ENCODE assay signal across 8 cellular contexts in the genomic region with DNA sequence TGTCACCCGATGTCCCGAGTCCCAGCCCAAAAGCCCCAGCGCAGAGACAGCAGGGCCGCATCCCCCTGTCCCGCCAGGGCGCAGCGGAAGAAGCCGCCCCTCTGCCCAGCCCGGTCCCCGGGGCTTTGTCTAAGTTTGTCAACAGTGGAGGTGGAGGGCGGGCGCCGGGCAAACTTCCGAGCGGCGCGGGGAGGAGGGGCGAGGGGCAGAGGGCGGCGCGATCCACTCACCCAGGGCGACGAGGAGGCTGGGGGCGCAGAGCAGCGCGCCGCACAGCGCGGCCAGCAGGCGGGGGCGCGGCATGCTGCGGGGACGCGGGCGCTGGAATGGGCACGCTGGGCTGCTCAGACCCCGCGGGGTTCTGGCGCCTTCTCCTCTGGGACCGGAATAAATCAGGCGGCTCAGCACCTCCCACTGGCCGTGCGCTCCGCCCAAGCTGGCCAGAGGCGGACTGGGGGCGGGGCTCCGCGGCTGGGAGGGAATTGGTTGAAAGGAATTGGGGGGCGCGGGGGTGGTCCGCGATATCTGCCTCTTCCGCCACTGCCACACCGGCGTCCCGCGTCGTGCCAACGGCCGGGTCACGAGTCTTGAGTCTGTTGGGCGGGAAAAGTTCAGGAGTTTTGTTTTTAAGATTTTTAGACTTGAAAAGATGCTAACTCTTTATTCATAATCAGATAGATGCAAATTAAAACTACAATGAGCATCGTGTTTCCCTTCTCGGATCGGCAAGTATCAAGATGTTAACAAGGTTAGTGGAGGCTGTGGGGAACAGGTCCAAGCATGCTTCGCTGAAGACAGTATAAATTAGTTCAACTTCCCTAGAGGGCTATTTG. TPM values are rescaled to one million over a fixed set of nuclear protein-coding genes. Genes with fewer than 3 reads are reported as not detected.
A peak's percentile ranks its signal among the peaks of the same experiment; 100 is the strongest.
DNase-seq lines count a peak whose midpoint lies in the region; ATAC-seq lines count a peak whose summit lies in the region.

MFGE8 (minus strand) TSS at position 363 of the 833 bp plus-strand sequence; CDS start at position 303, 60 bp downstream.

- H4K91ac ChIP-seq in mesenchymal stem cell (ENCODE audit: low read length): peak within 1 kb of the TSS; percentile 87

- under 1% methylated on average over 42 of the region's 67 CpGs for WGBS in mesenchymal stem cell

- peaks cover 5% of the 10 kb centered on the region for H3K36me3 Mint-ChIP-seq in effector memory CD8-positive, alpha-beta T cell (ENCODE audit: insufficient read depth)

- H2BK120ac ChIP-seq in mesenchymal stem cell (ENCODE audit: low read depth, low read length): peak within 1 kb of the TSS; percentile 77

- peak within 1 kb of the TSS; percentile 70 to 99 for H2BK12ac ChIP-seq in mesenchymal stem cell (ENCODE audit: low read length in 2 of 2)

- peak; percentile 24 for DNase-seq in DMS79 treated with DMSO at 0.1 percent for 48 hours (lab: John Stamatoyannopoulos, UW)
- no peak for DNase-seq in DMS79 (lab: John Stamatoyannopoulos, UW)
- peak; percentile 20 for DNase-seq in NCI-H748 treated with DMSO at 0.1 percent for 48 hours (lab: John Stamatoyannopoulos, UW)
- DNase-seq in activated CD8-positive, alpha-beta memory T cell treated with anti-CD3 and anti-CD28 coated beads for 4 hours (ENCODE audit: low read depth in 2 of 2): peak; percentile 33
- DNase-seq in effector memory CD8-positive, alpha-beta T cell: peak; percentile 49 to 59 (median 49)
- peak; percentile 73 for DNase-seq in mesenchymal stem cell
- peak; percentile 39 for DNase-seq in stimulated activated CD8-positive, alpha-beta memory T cell treated with anti-CD3 and anti-CD28 coated beads, Interleukin-15, amount 100 ng/mL, for 1 hour (ENCODE audit: low read depth)

- H3K4me3 ChIP-seq in mesenchymal stem cell (ENCODE audit: insufficient read depth in 1 of 2, low read depth in 1 of 2, low read length in 2 of 2): peak within 1 kb of the TSS; percentile 90 to 95

- H4K8ac ChIP-seq in mesenchymal stem cell (ENCODE audit: low read length): peak within 1 kb of the TSS; percentile 91

- H3K9me3 Mint-ChIP-seq in effector memory CD8-positive, alpha-beta T cell: no peaks in the 10 kb centered on the region

- peak within 1 kb of the TSS; percentile 99 for H2BK15ac ChIP-seq in mesenchymal stem cell (ENCODE audit: low read depth, poor library complexity, severe bottlenecking)

- peak within 1 kb of the TSS in 1 of 2 experiments; percentile 49 for H3K14ac ChIP-seq in mesenchymal stem cell (ENCODE audit: low read length in 2 of 2)

- H3K4me2 ChIP-seq in mesenchymal stem cell (ENCODE audit: low read length, poor library complexity, severe bottlenecking): peak within 1 kb of the TSS; percentile 91

- H2AFZ ChIP-seq in mesenchymal stem cell (ENCODE audit: low read depth, low read length): peak within 1 kb of the TSS; percentile 75

- H3K36me3 ChIP-seq in mesenchymal stem cell (ENCODE audit: control insufficient read depth in 1 of 2, insufficient read depth in 2 of 2, low read depth in 1 of 2, low read length in 2 of 2): peaks cover 4 to 23% of the 10 kb centered on the region in 2 experiments

- peak within 1 kb of the TSS; percentile 44 for H3K27ac ChIP-seq in mesenchymal stem cell (ENCODE audit: low read length, poor library complexity, severe bottlenecking)

- H3K79me1 ChIP-seq in mesenchymal stem cell (replicated peaks; ENCODE audit: low read length, poor library complexity, severe bottlenecking): peaks cover 18% of the 10 kb centered on the region

- H2BK5ac ChIP-seq in mesenchymal stem cell (ENCODE audit: low read depth, low read length, poor library complexity, severe bottlenecking): no peak within 1 kb of the TSS

- H2AK5ac ChIP-seq in mesenchymal stem cell (ENCODE audit: low read length, severe bottlenecking): no peak within 1 kb of the TSS

- peak within 1 kb of the TSS in 1 of 2 experiments; percentile 78 for H3K4ac ChIP-seq in mesenchymal stem cell (ENCODE audit: low read depth in 1 of 2, low read length in 2 of 2)

- H3K18ac ChIP-seq in mesenchymal stem cell (ENCODE audit: low read depth in 1 of 2, low read length in 2 of 2): peak within 1 kb of the TSS; percentile 91 to 99

- H3K27me3 ChIP-seq in mesenchymal stem cell (ENCODE audit: control insufficient read depth in 1 of 2, insufficient read depth in 1 of 2, low read length in 2 of 2): no peaks in the 10 kb centered on the region

- peak within 1 kb of the TSS; percentile 80 to 82 for H3K27ac Mint-ChIP-seq in effector memory CD8-positive, alpha-beta T cell

- peak within 1 kb of the TSS; percentile 90 for H3K9ac ChIP-seq in mesenchymal stem cell (ENCODE audit: low read length)

- no peaks in the 10 kb centered on the region for H3K9me3 ChIP-seq in mesenchymal stem cell (ENCODE audit: control insufficient read depth, low read length)

- H3K4me1 Mint-ChIP-seq in effector memory CD8-positive, alpha-beta T cell (ENCODE audit: low read depth in 2 of 2): peaks cover 10 to 15% of the 10 kb centered on the region in 2 donors

- peak within 1 kb of the TSS; percentile 94 to 97 for H3K4me3 Mint-ChIP-seq in effector memory CD8-positive, alpha-beta T cell

- peaks cover 14 to 24% of the 10 kb centered on the region in 2 donors for H3K27me3 Mint-ChIP-seq in effector memory CD8-positive, alpha-beta T cell

- H3K4me1 ChIP-seq in mesenchymal stem cell (ENCODE audit: control insufficient read depth, insufficient read depth, low read depth, low read length): peaks cover 23% of the 10 kb centered on the region

- peak within 1 kb of the TSS in 1 of 2 experiments; percentile 99 for H3K23ac ChIP-seq in mesenchymal stem cell (ENCODE audit: low read length in 2 of 2)

- ATAC-seq in HG02938 (IDR thresholded peaks at IDR 0.05; ENCODE audit: unreplicated experiment): peak; percentile 80
- peak; percentile 92 for ATAC-seq in effector memory CD8-positive, alpha-beta T cell (replicated peaks)

RNA-seq across cellular contexts. Expression of gene MFGE8, which starts in this region (rescaled TPM):
- polyA plus RNA-seq in mesenchymal stem cell (2013, experiment 1 of 2): 160 TPM
- polyA plus RNA-seq in mesenchymal stem cell (2013, experiment 2 of 2): 152 TPM
